ENCODE assay signal across 9 cellular contexts in genomic region chr17:15263206-15263579, GRCh38. TPM values are rescaled to one million over a fixed set of nuclear protein-coding genes. Genes with fewer than 3 reads are reported as not detected.
A peak's percentile ranks its signal among the peaks of the same experiment; 100 is the strongest.
DNase-seq lines count a peak whose midpoint lies in the region; ATAC-seq, FAIRE-seq and TF ChIP-seq lines count a peak whose summit lies in the region.
"Had no signal": no experiment of that assay in that cellular context is flagged by ENCODE, and none has a peak within 500 bp of the region (broad histone marks: within the 10 kb centered on the region; RNA-seq: fewer than 3 reads in every experiment).

No MANE protein-coding gene starts in this region.

- ATAC-seq in A549, result peak; percentile 27 to 51
- ATAC-seq in Panc1, result peak; percentile 30
- no peak for ATAC-seq in HG03521 (IDR thresholded peaks at IDR 0.05; ENCODE audit: unreplicated experiment)
- ATAC-seq in HG02798 (IDR thresholded peaks at IDR 0.05; ENCODE audit: poor library complexity, unreplicated experiment), result no peak

- FAIRE-seq in A549 (lab: Jason Lieb, UNC), result no peak

- H3K9ac ChIP-seq in mucosa of rectum (ENCODE audit: low read depth in 1 of 2, low read length in 2 of 2), result peak overlapping the region; percentile 68 to 76
- H3K9ac ChIP-seq: BLaER1 had no signal

- no peak for TF ChIP-seq EP300 in A549 (IDR thresholded peaks at IDR 0.05)

- DNase-seq in A549 (ENCODE audit: low read depth in 1 of 2, low spot score in 1 of 2) (peak; percentile 73 to 84), Panc1 (ENCODE audit: low read depth, low spot score) (no peak), fibroblast of gingiva (ENCODE audit: low read depth) (peak; percentile 96), COR-L47 (lab: John Stamatoyannopoulos, UW) (no peak), inferior parietal cortex (ENCODE audit: extremely low spot score) (no peak)

- H3K4me2 ChIP-seq in A549, result peak overlapping the region; percentile 94
- H3K4me2 ChIP-seq: BLaER1 had no signal

- no peak for TF ChIP-seq CTCF in A549 (IDR thresholded peaks at IDR 0.05)
- TF ChIP-seq CTCF in Panc1 (IDR thresholded peaks at IDR 0.05), result no peak

- in situ Hi-C loops in Panc1 (cut with HindIII; ENCODE audit: low pct_unique_long_range_greater_than_20kb, low sequenced_read_pairs), result no loop called here

- intact Hi-C loops in Panc1 (cut with micrococcal nuclease; ENCODE audit: unreplicated experiment), result no loop called here

- no TSS peak for BruUV-seq in Panc1 (replicated peaks; lab: Mats Ljungman, UMichigan)

- no peak for TF ChIP-seq RAD21 in A549 (conservative IDR thresholded peaks at IDR 0.05 in 1 of 2, IDR thresholded peaks at IDR 0.05 in 1 of 2)

- 3% methylated on average over 17 of the region's 17 CpGs for WGBS in A549 (ENCODE audit: missing lambda C conversion rate)

- H3K4me1 ChIP-seq in A549 (peaks cover 29% of the 10 kb centered on the region), Panc1 (ENCODE audit: control insufficient read depth, insufficient read depth, low read length) (peaks cover 5% of the 10 kb centered on the region; the same call in 1 of the 2 replicates), mucosa of rectum (ENCODE audit: control insufficient read depth in 2 of 2, insufficient read depth in 2 of 2, low read length in 2 of 2) (peaks cover 34 to 51% of the 10 kb centered on the region in 2 donors)

- peak; percentile 24; the same call in 1 of the 2 replicates for TF ChIP-seq POLR2A in A549 (IDR thresholded peaks at IDR 0.05; ENCODE audit: low read length)

- H3K9me3 ChIP-seq in A549, result no peaks in the 10 kb centered on the region
- no peaks in the 10 kb centered on the region for H3K9me3 ChIP-seq in Panc1 (ENCODE audit: control insufficient read depth, insufficient read depth, low read depth, low read length)
- no peaks in the 10 kb centered on the region for H3K9me3 ChIP-seq in mucosa of rectum (ENCODE audit: control insufficient read depth in 2 of 2, low read length in 2 of 2)
- H3K9me3 ChIP-seq: BLaER1 had no signal

- no peaks in the 10 kb centered on the region; the same call in none of the 2 replicates for H3K36me3 ChIP-seq in Panc1 (ENCODE audit: control insufficient read depth, insufficient read depth, low read length)
- peaks cover 0 to 3% of the 10 kb centered on the region in 2 donors for H3K36me3 ChIP-seq in mucosa of rectum (ENCODE audit: control insufficient read depth in 2 of 2, insufficient read depth in 2 of 2, low read length in 2 of 2)
- H3K36me3 ChIP-seq: BLaER1 had no signal

- CTCF ChIA-PET in A549 (lab: Yijun Ruan, JAX), result interaction anchor here (0.5 to 3.7 kb wide), 25 partner anchors 10 to 240 kb away, joined by 3 to 64 read pairs (median 4); no protein-coding TSS in a partner anchor
- CTCF ChIA-PET in Panc1 (lab: Charles Lee), result interaction anchor here (0.6 to 1.1 kb wide), 3 partner anchors 215 to 1698 kb away, joined by 3 to 8 read pairs (median 4); no protein-coding TSS in a partner anchor

- peak overlapping the region; percentile 80 to 87 for H3K27ac ChIP-seq in A549
- H3K27ac ChIP-seq in Panc1 (ENCODE audit: low read length), result no peak overlapping the region
- H3K27ac ChIP-seq in mucosa of rectum (ENCODE audit: low read depth in 2 of 2, low read length in 2 of 2), result peak overlapping the region; percentile 85 to 90
- H3K27ac ChIP-seq: BLaER1 had no signal

- peaks cover 8% of the 10 kb centered on the region for H3K27me3 ChIP-seq in Panc1 (ENCODE audit: control insufficient read depth, insufficient read depth, low read length)
- H3K27me3 ChIP-seq in mucosa of rectum (ENCODE audit: control insufficient read depth in 2 of 2, insufficient read depth in 2 of 2, low read length in 2 of 2), result no peaks in the 10 kb centered on the region

- H3K4me3 ChIP-seq in A549 (peak overlapping the region; percentile 70), Panc1 (ENCODE audit: low read depth in 2 of 2, low read length in 2 of 2) (peak overlapping the region; percentile 56 to 68), mucosa of rectum (ENCODE audit: low read length in 2 of 2) (peak overlapping the region; percentile 77 to 78)
- H3K4me3 ChIP-seq: BLaER1 had no signal

- POLR2A ChIA-PET in A549 (lab: Yijun Ruan, JAX) (interaction anchor here (0.8 to 1.7 kb wide), 7 partner anchors 10 to 736 kb away, joined by 3 to 9 read pairs (median 3); partner anchors contain the start of genes TEKT3, TTC19 and ZSWIM7), Panc1 (lab: Charles Lee) (no interaction called here)

TF ChIP-seq in A549, 52 proteins besides CTCF, POLR2A, EP300 and RAD21:
- 0 out of 2 replicates have a peak, but pooled peaks have one; percentile 27 for TF ChIP-seq GATA3 (IDR thresholded peaks at IDR 0.05; ENCODE audit: borderline replicate concordance)
- peak; percentile 15 for TF ChIP-seq MAFK (IDR thresholded peaks at IDR 0.05; ENCODE audit: partially characterized antibody)
- no peak for TF ChIP-seq FOSL2 (IDR thresholded peaks at IDR 0.05)
- TF ChIP-seq FOSL2 (CRISPR knock-in tag; IDR thresholded peaks at IDR 0.05), result peak; percentile 46
- TF ChIP-seq BHLHE40 (IDR thresholded peaks at IDR 0.05; ENCODE audit: low read depth, low read length), result peak; percentile 66
- TF ChIP-seq CEBPB (IDR thresholded peaks at IDR 0.05), result no peak
- TF ChIP-seq TP53 (CRISPR knock-in tag; IDR thresholded peaks at IDR 0.05), result no peak
- TF ChIP-seq MYC (IDR thresholded peaks at IDR 0.05; ENCODE audit: borderline replicate concordance, low read length), result peak; percentile 27; the same call in 1 of the 2 replicates
- peak; percentile 40; the same call in 1 of the 2 replicates for TF ChIP-seq HOXB13 (CRISPR knock-in tag; IDR thresholded peaks at IDR 0.05; ENCODE audit: low read depth)

RNA-seq across cellular contexts. Expression of gene PMP22, which starts 1.9 kb away (rescaled TPM):
- polyA plus RNA-seq in A549 (2011; rRNA removed) (102 and 131 TPM in 2 replicates), A549 (2017; fragmentation: RNase III; extraction: RNeasy Plus Mini Kit Qiagen cat#74134 plus additional on column Dnase treatment) (39.1 to 40.7 TPM (median 40.1 TPM) in 3 replicates)
- polyA plus RNA-seq in A549 (2012; cell fraction: cytosol; rRNA removed), result 213 and 232 TPM in 2 replicates
- 159 and 171 TPM in 2 replicates for polyA plus RNA-seq in A549 (2012; cell fraction: nucleus; rRNA removed)
- 168 and 199 TPM in 2 replicates for polyA minus RNA-seq in A549 (2011; rRNA and poly(A)+ RNA removed)
- 6.0 TPM for total RNA-seq in Panc1 (2021; ENCODE audit: unreplicated experiment)
- 6.6 TPM for polyA plus RNA-seq in Panc1 (2012; ENCODE audit: insufficient read length)

Comparison
In these comparisons a context has a peak if more than half of its experiments do, and no peak if none do; other contexts are left out.
1. ATAC-seq: peak in A549 (2 of 2) and Panc1 (single experiment); none in HG03521 (single experiment) and HG02798 (single experiment).
2. DNase-seq: peak in A549 (2 of 2) and fibroblast of gingiva (single experiment); none in Panc1 (single experiment), COR-L47 (single experiment) and inferior parietal cortex (single experiment).
3. Peak in every context shown above with its lines, with median percentiles within 50 percentile points of each other: H3K4me3 ChIP-seq.